8 cellular contexts compared by ENCODE assay signal in the genomic region with DNA sequence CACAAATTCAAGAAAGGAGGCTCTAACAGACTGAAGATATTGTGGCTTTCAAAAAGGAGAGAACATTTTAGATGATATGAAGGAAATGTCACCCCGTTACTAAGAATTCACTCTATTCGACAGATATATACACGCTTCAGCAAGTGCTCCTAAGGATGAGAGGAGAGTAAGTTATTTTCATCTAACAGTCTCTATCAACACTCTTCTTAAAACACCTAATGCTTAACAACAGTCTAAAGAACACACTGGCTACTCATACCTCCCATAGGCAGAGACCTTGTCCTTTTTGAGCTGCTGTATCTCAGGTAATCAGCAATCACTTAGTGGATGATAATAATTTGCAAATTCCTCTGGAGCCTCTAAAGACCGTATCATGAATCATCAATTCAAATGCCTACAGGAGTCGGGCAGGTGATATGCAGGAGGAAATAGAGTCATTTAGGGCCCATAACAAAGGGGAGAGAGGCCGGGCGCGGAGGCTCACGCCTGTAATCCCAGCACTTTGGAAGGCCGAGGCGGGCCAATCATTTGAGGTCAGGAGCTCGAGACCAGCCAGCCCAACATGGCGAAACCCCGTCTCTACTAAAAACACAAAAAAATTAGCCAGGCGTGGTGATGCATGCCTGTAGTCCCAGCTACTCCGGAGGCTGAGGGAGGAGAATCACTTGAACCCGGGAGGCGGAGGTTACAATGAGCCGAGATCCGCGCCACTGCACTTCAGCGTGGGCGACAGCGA. TPM values are rescaled to one million over a fixed set of nuclear protein-coding genes. Genes with fewer than 3 reads are reported as not detected.
DNase-seq lines count a peak whose midpoint lies in the region; ATAC-seq and TF ChIP-seq lines count a peak whose summit lies in the region.

No MANE protein-coding gene starts in this region.

- H3K27ac Mint-ChIP-seq in activated CD8-positive, alpha-beta T cell treated with anti-CD3 and anti-CD28 coated beads for 36 hours, result peak overlapping the region; percentile 98

- peak; percentile 19 for DNase-seq in CD1c-positive myeloid dendritic cell (ENCODE audit: extremely low spot score)
- DNase-seq in activated CD8-positive, alpha-beta T cell treated with anti-CD3 and anti-CD28 coated beads for 36 hours, result peak; percentile 54
- DNase-seq in fibroblast of mammary gland (ENCODE audit: low read depth), result peak; percentile 8
- peak; percentile 51 for DNase-seq in osteoblast (ENCODE audit: insufficient read length, low spot score, missing footprints)
- no peak for DNase-seq in NCI-H2227 (lab: John Stamatoyannopoulos, UW; ENCODE audit: unreplicated experiment)

- ATAC-seq in GM19438 (IDR thresholded peaks at IDR 0.05; ENCODE audit: low read depth, unreplicated experiment), result peak; percentile 6
- ATAC-seq in activated CD8-positive, alpha-beta T cell treated with anti-CD3 and anti-CD28 coated beads for 36 hours, result no peak
- no peak for ATAC-seq in HG03139 (IDR thresholded peaks at IDR 0.05; ENCODE audit: unreplicated experiment)

- H3K27me3 Mint-ChIP-seq in activated CD8-positive, alpha-beta T cell treated with anti-CD3 and anti-CD28 coated beads for 36 hours, result no peaks in the 10 kb centered on the region

- H3K4me1 Mint-ChIP-seq in activated CD8-positive, alpha-beta T cell treated with anti-CD3 and anti-CD28 coated beads for 36 hours (ENCODE audit: low read depth), result peaks cover 31% of the 10 kb centered on the region

- no peak for TF ChIP-seq CTCF in activated CD8-positive, alpha-beta T cell treated with anti-CD3 and anti-CD28 coated beads for 36 hours (IDR thresholded peaks at IDR 0.05)
- TF ChIP-seq CTCF in fibroblast of mammary gland (conservative IDR thresholded peaks at IDR 0.05; ENCODE audit: control insufficient read depth, insufficient read depth, low read depth, low read length) (no peak), osteoblast (IDR thresholded peaks at IDR 0.05; ENCODE audit: extremely low read depth, low read depth, low read length) (no peak)

- CTCF ChIA-PET in activated CD8-positive, alpha-beta T cell treated with anti-CD3 and anti-CD28 coated beads for 36 hours (lab: Charles Lee), result interaction anchor here (1.0 to 6.2 kb wide), 6 partner anchors 12 to 377 kb away, joined by 3 to 55 read pairs (median 4); partner anchors contain the start of gene PTBP3

- no peaks in the 10 kb centered on the region for H3K36me3 Mint-ChIP-seq in activated CD8-positive, alpha-beta T cell treated with anti-CD3 and anti-CD28 coated beads for 36 hours (ENCODE audit: low read depth)

- H3K4me2 ChIP-seq in osteoblast (ENCODE audit: insufficient read depth, low read length), result peak overlapping the region; percentile 87

- H3K9me3 ChIP-seq in HUES48 (ENCODE audit: control insufficient read depth, insufficient read depth, low read length), result no peaks in the 10 kb centered on the region
- H3K9me3 ChIP-seq in osteoblast (ENCODE audit: low read depth, low read length), result no peaks in the 10 kb centered on the region

- POLR2A ChIA-PET in activated CD8-positive, alpha-beta T cell treated with anti-CD3 and anti-CD28 coated beads for 36 hours (lab: Charles Lee), result interaction anchor here (0.6 to 2.7 kb wide), 9 partner anchors 17 to 842 kb away, joined by 3 to 13 read pairs (median 4); partner anchors contain the start of genes KIAA1958 and PTBP3

- intact Hi-C loops in activated CD8-positive, alpha-beta T cell treated with anti-CD3 and anti-CD28 coated beads for 36 hours (cut with micrococcal nuclease), result loop anchor here (5.0 to 10.0 kb wide), 2 partner anchors 281 to 326 kb away; no protein-coding TSS in a partner anchor

- H3K27ac ChIP-seq in HUES48 (ENCODE audit: low read depth, low read length), result peak overlapping the region; percentile 98
- peak overlapping the region; percentile 78 for H3K27ac ChIP-seq in osteoblast (ENCODE audit: low read depth, low read length)

- H3K4me3 ChIP-seq in HUES48 (ENCODE audit: low read depth, low read length), result peak overlapping the region; percentile 98
- H3K4me3 ChIP-seq in fibroblast of mammary gland (ENCODE audit: control insufficient read depth, low read depth, low read length), result peak overlapping the region; percentile 93
- H3K4me3 ChIP-seq in osteoblast (ENCODE audit: insufficient read depth, low read length), result peak overlapping the region; percentile 73

- H3K27me3 ChIP-seq in HUES48 (ENCODE audit: control insufficient read depth, insufficient read depth, low read length) (no peaks in the 10 kb centered on the region), osteoblast (ENCODE audit: insufficient read depth, low read length) (no peaks in the 10 kb centered on the region)

- H3K36me3 ChIP-seq in HUES48 (ENCODE audit: control insufficient read depth, insufficient read depth, low read length) (no peaks in the 10 kb centered on the region), osteoblast (ENCODE audit: insufficient read depth, low read length) (no peaks in the 10 kb centered on the region)

- H3K79me2 ChIP-seq in osteoblast (ENCODE audit: insufficient read depth, low read length), result peaks cover 40% of the 10 kb centered on the region

- peaks cover 1% of the 10 kb centered on the region for H3K9me3 Mint-ChIP-seq in activated CD8-positive, alpha-beta T cell treated with anti-CD3 and anti-CD28 coated beads for 36 hours

- H3K4me1 ChIP-seq in HUES48 (ENCODE audit: control insufficient read depth, insufficient read depth, low read length), result peaks cover 19% of the 10 kb centered on the region
- peaks cover 20% of the 10 kb centered on the region for H3K4me1 ChIP-seq in osteoblast (ENCODE audit: insufficient read depth, low read length)

- H3K4me3 Mint-ChIP-seq in activated CD8-positive, alpha-beta T cell treated with anti-CD3 and anti-CD28 coated beads for 36 hours, result peak overlapping the region; percentile 87

- H3K9ac ChIP-seq in HUES48 (ENCODE audit: low read depth, low read length), result peak overlapping the region; percentile 78

- peak overlapping the region; percentile 82 for H2AFZ ChIP-seq in osteoblast (ENCODE audit: low read length)

- peaks cover 5% of the 10 kb centered on the region for H4K20me1 ChIP-seq in osteoblast (ENCODE audit: insufficient read depth, low read length)

RNA-seq across cellular contexts. Expression of gene HSDL2, which starts 1.3 kb away (rescaled TPM):
- 10 to 100 TPM; 24.5 to 25.3 TPM for total RNA-seq in activated CD8-positive, alpha-beta T cell treated with anti-CD3 and anti-CD28 coated beads for 36 hours
- 42.3 and 44.2 TPM in 2 replicates for total RNA-seq in osteoblast

RNA-seq across cellular contexts. Expression of gene PTBP3, which starts 45.2 kb away (rescaled TPM):
- 100 to 1,000 TPM; 108 to 120 TPM for total RNA-seq in activated CD8-positive, alpha-beta T cell treated with anti-CD3 and anti-CD28 coated beads for 36 hours
- 41.0 and 42.0 TPM in 2 replicates for total RNA-seq in osteoblast
